ENCODE assay signal across 1 cellular context in the genomic region with DNA sequence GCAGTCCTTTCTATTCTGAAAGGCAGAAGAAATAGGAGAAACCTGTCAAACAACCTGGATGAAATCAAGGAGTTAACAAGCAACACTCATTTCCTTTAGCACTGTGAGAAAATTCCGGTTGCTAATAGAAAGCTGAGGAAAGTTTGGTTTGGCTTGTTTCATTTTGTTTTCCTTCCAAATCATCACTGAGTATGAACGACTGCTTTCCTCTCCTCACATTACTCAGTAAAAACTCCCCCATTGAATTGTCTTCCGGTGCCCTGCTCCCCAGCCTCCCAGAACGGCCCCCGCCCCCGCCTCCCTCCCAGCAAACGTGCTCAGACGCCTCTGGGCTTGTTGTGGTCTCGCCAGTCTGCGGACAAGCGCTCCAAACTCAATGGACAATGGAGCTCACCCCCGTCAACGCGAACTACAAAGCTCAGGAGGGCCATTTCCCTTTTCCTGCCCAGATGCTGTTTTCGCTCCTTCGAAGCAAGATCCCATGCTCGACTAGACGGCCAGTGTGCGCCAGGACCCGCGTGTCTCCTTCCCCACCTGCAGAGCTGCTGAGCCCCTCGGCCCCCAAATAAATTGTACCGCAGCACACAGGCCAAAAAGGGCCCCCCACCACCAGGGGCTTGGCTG.
A peak's percentile ranks its signal among the peaks of the same experiment; 100 is the strongest.
TF ChIP-seq lines count a peak whose summit lies in the region.

No MANE protein-coding gene starts in this region.

TF ChIP-seq in K562, 482 proteins besides CTCF, POLR2A, EP300 and RAD21 (continued from another document):
- TF ChIP-seq ZBTB40 (IDR thresholded peaks at IDR 0.05) (no peak), ZBTB40 (CRISPR knock-in tag; IDR thresholded peaks at IDR 0.05) (no peak), GABPA (tag; conservative IDR thresholded peaks at IDR 0.05; ENCODE audit: low read depth) (peak; percentile 60; the same call in 1 of the 2 replicates), BACH1 (tag; IDR thresholded peaks at IDR 0.05) (no peak), MLLT1 (IDR thresholded peaks at IDR 0.05) (peak in 1 of 2 experiments; percentile 25; a peak in 1 of 4 replicates), NFRKB (IDR thresholded peaks at IDR 0.05; ENCODE audit: low read depth) (0 out of 2 replicates have a peak, but pooled peaks have one; percentile 52), ARID1B (IDR thresholded peaks at IDR 0.05) (peak; percentile 38; the same call in 1 of the 2 replicates)
